ENCODE assay signal across 9 cellular contexts in genomic region chr15:45199136-45199810, GRCh38. TPM values are rescaled to one million over a fixed set of nuclear protein-coding genes. Genes with fewer than 3 reads are reported as not detected.
DNase-seq lines count a peak whose midpoint lies in the region; ATAC-seq and TF ChIP-seq lines count a peak whose summit lies in the region.
"Had no signal": no experiment of that assay in that cellular context is flagged by ENCODE, and none has a peak within 500 bp of the region (broad histone marks: within the 10 kb centered on the region; RNA-seq: fewer than 3 reads in every experiment).

No MANE protein-coding gene starts in this region.

- H3K27me3 Mint-ChIP-seq in endodermal cell (ENCODE audit: insufficient read depth): peaks cover 17% of the 10 kb centered on the region

- peak overlapping the region; percentile 67 for H3K9ac ChIP-seq in endodermal cell (ENCODE audit: extremely low read depth, low read length, poor library complexity, severe bottlenecking)
- H3K9ac ChIP-seq in muscle layer of colon (ENCODE audit: low read length): peak overlapping the region; percentile 86

- 4% methylated on average over 15 to 25 of the region's 25 CpGs for WGBS in endodermal cell (ENCODE audit: insufficient coverage in 1 of 2, insufficient read length in 1 of 2), 2 experiments

- in situ Hi-C loops in ACHN (cut with HindIII; ENCODE audit: low pct_ligation_motif_present, low pct_unique_long_range_greater_than_20kb, low sequenced_read_pairs): no loop called here

- no peaks in the 10 kb centered on the region for H3K36me3 Mint-ChIP-seq in endodermal cell (ENCODE audit: low read depth)

- peaks cover 3% of the 10 kb centered on the region for H3K4me1 Mint-ChIP-seq in endodermal cell

- H3K36me3 ChIP-seq in endodermal cell (ENCODE audit: control insufficient read depth, insufficient read depth, low read length): no peaks in the 10 kb centered on the region
- no peaks in the 10 kb centered on the region for H3K36me3 ChIP-seq in muscle layer of colon (ENCODE audit: insufficient read depth, low read length)
- no peaks in the 10 kb centered on the region for H3K36me3 ChIP-seq in vagina

- H3K9me3 ChIP-seq in endodermal cell (ENCODE audit: control insufficient read depth, low read length) (no peaks in the 10 kb centered on the region), muscle layer of colon (ENCODE audit: low read length) (no peaks in the 10 kb centered on the region), vagina (no peaks in the 10 kb centered on the region)

- H3K9me3 Mint-ChIP-seq in endodermal cell: no peaks in the 10 kb centered on the region

- H3K27ac Mint-ChIP-seq in endodermal cell: peak overlapping the region; percentile 96

- H3K27me3 ChIP-seq in endodermal cell (ENCODE audit: control insufficient read depth, insufficient read depth, low read length, poor library complexity, severe bottlenecking) (no peaks in the 10 kb centered on the region), muscle layer of colon (ENCODE audit: control insufficient read depth in 1 of 2, insufficient read depth in 2 of 2, low read length in 2 of 2) (no peaks in the 10 kb centered on the region), vagina (no peaks in the 10 kb centered on the region)

- peak; percentile 20 for DNase-seq in DMS114 treated with DMSO at 0.1 percent for 48 hours (lab: John Stamatoyannopoulos, UW; ENCODE audit: unreplicated experiment)
- DNase-seq in T-helper 2 cell: peak in 3 of 5 experiments; percentile 23 to 70 (median 40)
- peak; percentile 76 for DNase-seq in endodermal cell
- no peak for DNase-seq in vagina (ENCODE audit: extremely low spot score in 2 of 2)
- DNase-seq in ACHN: no peak

- H3K4me1 ChIP-seq in endodermal cell (ENCODE audit: control insufficient read depth, insufficient read depth, low read length) (no peaks in the 10 kb centered on the region), muscle layer of colon (ENCODE audit: insufficient read depth, low read length) (peaks cover 6% of the 10 kb centered on the region), vagina (peaks cover 5% of the 10 kb centered on the region)

- ATAC-seq in GM19455 (IDR thresholded peaks at IDR 0.05; ENCODE audit: unreplicated experiment) (peak; percentile 5), HG03571 (IDR thresholded peaks at IDR 0.05; ENCODE audit: unreplicated experiment) (peak; percentile 12)

- no peak for TF ChIP-seq POLR2A in vagina (IDR thresholded peaks at IDR 0.05)

- peak; percentile 2 for TF ChIP-seq CTCF in endodermal cell (conservative IDR thresholded peaks at IDR 0.05)
- TF ChIP-seq CTCF in vagina (IDR thresholded peaks at IDR 0.05): peak in 1 of 3 experiments; percentile 2

- intact Hi-C loops in vagina (cut with DNase I): no loop called here

- peak overlapping the region; percentile 42 for H3K27ac ChIP-seq in endodermal cell (ENCODE audit: low read depth, low read length)
- peak overlapping the region; percentile 99 for H3K27ac ChIP-seq in muscle layer of colon (ENCODE audit: low read depth, low read length)
- H3K27ac ChIP-seq in vagina: peak overlapping the region; percentile 99

- H3K4me3 Mint-ChIP-seq in endodermal cell: no peak overlapping the region

- peak overlapping the region; percentile 100 for H3K4me3 ChIP-seq in endodermal cell (ENCODE audit: low read length)
- H3K4me3 ChIP-seq in muscle layer of colon (ENCODE audit: low read depth in 1 of 2, low read length in 2 of 2): peak overlapping the region; percentile 77 to 84
- peak overlapping the region; percentile 57 to 61 for H3K4me3 ChIP-seq in vagina

RNA-seq across cellular contexts. Expression of gene SHF, which starts 11.5 kb away (rescaled TPM):
- total RNA-seq in endodermal cell (10 to 100 TPM; 42.0 to 53.8 TPM), vagina (15.0 TPM)
- polyA plus RNA-seq in endodermal cell (2013, experiment 1 of 2): 45.2 TPM
- 43.5 TPM for polyA plus RNA-seq in endodermal cell (2013, experiment 2 of 2)

RNA-seq across cellular contexts. Expression of gene SLC28A2, which starts 52.8 kb away (rescaled TPM):
- total RNA-seq in endodermal cell (1 to 10 TPM; 3.8 to 4.4 TPM), vagina (not detected)
- polyA plus RNA-seq in endodermal cell (2013, experiment 1 of 2): 0.85 TPM
- 1.4 TPM for polyA plus RNA-seq in endodermal cell (2013, experiment 2 of 2)
- total RNA-seq: activated CD8-positive, alpha-beta memory T cell treated with anti-CD3 and anti-CD28 coated beads for 36 hours had no signal

Comparison
In these comparisons a context has a peak if more than half of its experiments do, and no peak if none do; other contexts are left out.
1. DNase-seq: peak in DMS114 treated with DMSO at 0.1 percent for 48 hours (single experiment), T-helper 2 cell (3 of 5) and endodermal cell (single experiment); none in vagina (0 of 2) and ACHN (single experiment).
2. H3K27ac ChIP-seq: peak in every context shown above with its lines; median percentile 99 in muscle layer of colon; 99 in vagina; 42 in endodermal cell.
3. Peak in every context shown above with its lines, with median percentiles within 50 percentile points of each other: H3K4me3 ChIP-seq.